Comparison of ENCODE assay signal across 1 cellular context in genomic region chr12:12356886-12357696, GRCh38.
TF ChIP-seq lines count a peak whose summit lies in the region.

Gene BORCS5 (plus strand): TSS chr12:12357078. CDS start chr12:12357452, 374 bp downstream.

TF ChIP-seq in HepG2, 621 proteins besides CTCF, POLR2A, EP300 and RAD21 (continued from another document and continues in another):
- no peak for TF ChIP-seq ZNF609 (CRISPR knock-in tag; IDR thresholded peaks at IDR 0.05; ENCODE audit: borderline replicate concordance)
- peak; percentile 97 for TF ChIP-seq UBTF (CRISPR knock-in tag; IDR thresholded peaks at IDR 0.05)
- TF ChIP-seq GATAD1 (CRISPR knock-in tag; IDR thresholded peaks at IDR 0.05), result peak; percentile 75; the same call in 1 of the 2 replicates
- no peak for TF ChIP-seq HMG20B (CRISPR knock-in tag; conservative IDR thresholded peaks at IDR 0.05)
- TF ChIP-seq KDM5B (CRISPR knock-in tag; IDR thresholded peaks at IDR 0.05; ENCODE audit: borderline replicate concordance), result peak; percentile 75; the same call in 1 of the 2 replicates
- TF ChIP-seq ZFX (CRISPR knock-in tag; IDR thresholded peaks at IDR 0.05; ENCODE audit: low read depth), result peak; percentile 77
- TF ChIP-seq RFXAP (CRISPR knock-in tag; IDR thresholded peaks at IDR 0.05; ENCODE audit: borderline replicate concordance), result no peak
- TF ChIP-seq ZNF616 (CRISPR knock-in tag; IDR thresholded peaks at IDR 0.05; ENCODE audit: low read depth), result 0 out of 2 replicates have a peak, but pooled peaks have one; percentile 59
- TF ChIP-seq ZSCAN9 (CRISPR knock-in tag; IDR thresholded peaks at IDR 0.05; ENCODE audit: borderline replicate concordance), result peak; percentile 75
- TF ChIP-seq ZFY (CRISPR knock-in tag; IDR thresholded peaks at IDR 0.05), result peak; percentile 79
- TF ChIP-seq MYNN (CRISPR knock-in tag; IDR thresholded peaks at IDR 0.05; ENCODE audit: low read depth), result peak; percentile 51; the same call in 1 of the 2 replicates
- TF ChIP-seq FOXP1 (IDR thresholded peaks at IDR 0.05), result no peak
- TF ChIP-seq FOXP1 (CRISPR knock-in tag; IDR thresholded peaks at IDR 0.05), result peak; percentile 39; the same call in 1 of the 2 replicates
- peak; percentile 54; the same call in 1 of the 2 replicates for TF ChIP-seq TFDP1 (CRISPR knock-in tag; IDR thresholded peaks at IDR 0.05; ENCODE audit: borderline replicate concordance)
- TF ChIP-seq CEBPB (IDR thresholded peaks at IDR 0.05; ENCODE audit: borderline replicate concordance, low read depth, low read length), result peak; percentile 60; the same call in 1 of the 2 replicates
- TF ChIP-seq, protein P1, sequence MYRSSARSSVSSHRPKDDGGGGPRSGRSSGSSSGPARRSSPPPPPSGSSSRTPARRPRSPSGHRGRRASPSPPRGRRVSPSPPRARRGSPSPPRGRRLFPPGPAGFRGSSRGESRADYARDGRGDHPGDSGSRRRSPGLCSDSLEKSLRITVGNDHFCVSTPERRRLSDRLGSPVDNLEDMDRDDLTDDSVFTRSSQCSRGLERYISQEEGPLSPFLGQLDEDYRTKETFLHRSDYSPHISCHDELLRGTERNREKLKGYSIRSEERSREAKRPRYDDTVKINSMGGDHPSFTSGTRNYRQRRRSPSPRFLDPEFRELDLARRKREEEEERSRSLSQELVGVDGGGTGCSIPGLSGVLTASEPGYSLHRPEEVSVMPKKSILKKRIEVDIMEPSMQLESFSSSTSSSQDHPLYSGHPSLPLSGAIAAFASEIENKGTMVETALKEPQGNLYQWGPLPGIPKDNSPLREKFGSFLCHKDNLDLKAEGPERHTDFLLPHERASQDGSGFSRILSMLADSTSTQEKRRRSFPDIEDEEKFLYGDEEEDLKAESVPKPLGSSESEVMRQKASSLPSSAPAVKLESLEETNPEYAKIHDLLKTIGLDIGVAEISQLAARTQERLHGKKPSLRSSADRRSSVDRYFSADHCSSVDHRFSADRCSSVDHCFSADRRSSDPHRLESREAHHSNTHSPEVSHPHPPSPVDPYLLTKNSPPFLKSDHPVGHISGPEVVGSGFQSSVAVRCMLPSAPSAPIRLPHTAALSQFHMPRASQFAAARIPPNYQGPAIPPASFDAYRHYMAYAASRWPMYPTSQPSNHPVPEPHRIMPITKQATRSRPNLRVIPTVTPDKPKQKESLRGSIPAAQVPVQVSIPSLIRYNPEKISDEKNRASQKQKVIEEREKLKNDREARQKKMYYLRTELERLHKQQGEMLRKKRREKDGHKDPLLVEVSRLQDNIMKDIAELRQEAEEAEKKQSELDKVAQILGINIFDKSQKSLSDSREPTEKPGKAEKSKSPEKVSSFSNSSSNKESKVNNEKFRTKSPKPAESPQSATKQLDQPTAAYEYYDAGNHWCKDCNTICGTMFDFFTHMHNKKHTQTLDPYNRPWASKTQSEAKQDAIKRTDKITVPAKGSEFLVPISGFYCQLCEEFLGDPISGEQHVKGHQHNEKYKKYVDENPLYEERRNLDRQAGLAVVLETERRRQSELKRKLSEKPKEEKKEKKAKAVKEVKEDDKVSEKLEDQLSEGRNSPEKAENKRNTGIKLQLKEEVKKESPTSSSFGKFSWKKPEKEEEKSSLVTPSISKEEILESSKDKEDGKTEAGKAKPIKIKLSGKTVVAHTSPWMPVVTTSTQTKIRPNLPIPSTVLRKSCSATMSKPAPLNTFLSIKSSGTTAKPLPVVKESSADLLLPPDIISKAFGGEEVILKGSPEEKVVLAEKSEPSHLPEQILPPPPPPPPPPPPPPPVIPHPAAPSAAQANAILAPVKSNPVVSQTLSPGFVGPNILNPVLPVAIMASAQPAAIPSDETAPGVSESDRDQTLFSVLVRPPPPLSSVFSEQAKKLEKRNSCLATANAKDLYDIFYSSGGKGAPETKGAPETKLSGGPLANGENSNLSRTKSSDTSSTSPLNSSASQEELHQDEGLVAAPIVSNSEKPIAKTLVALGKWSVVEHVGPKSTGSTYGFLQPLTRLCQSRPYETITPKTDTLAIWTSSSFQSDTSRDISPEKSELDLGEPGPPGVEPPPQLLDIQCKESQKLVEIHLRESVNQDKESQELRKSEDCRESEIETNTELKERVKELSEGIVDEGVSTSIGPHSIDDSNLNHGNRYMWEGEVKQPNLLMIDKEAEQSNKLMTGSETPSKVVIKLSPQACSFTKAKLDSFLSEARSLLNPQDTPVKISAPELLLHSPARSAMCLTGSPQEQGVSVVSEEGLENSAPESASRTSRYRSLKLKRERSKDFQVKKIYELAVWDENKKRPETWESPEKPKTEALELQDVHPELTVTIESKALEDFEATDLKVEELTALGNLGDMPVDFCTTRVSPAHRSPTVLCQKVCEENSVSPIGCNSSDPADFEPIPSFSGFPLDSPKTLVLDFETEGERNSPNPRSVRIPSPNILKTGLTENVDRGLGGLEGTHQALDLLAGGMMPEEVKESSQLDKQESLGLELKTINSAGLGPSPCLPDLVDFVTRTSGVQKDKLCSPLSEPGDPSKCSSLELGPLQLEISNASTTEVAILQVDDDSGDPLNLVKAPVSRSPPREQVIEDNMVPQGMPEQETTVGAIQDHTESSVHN (CRISPR knock-in tag; IDR thresholded peaks at IDR 0.05), result no peak; the same call in 1 of the 2 replicates
- TF ChIP-seq MTA1 (CRISPR knock-in tag; IDR thresholded peaks at IDR 0.05; ENCODE audit: borderline replicate concordance), result peak; percentile 50; the same call in 1 of the 2 replicates
- peak; percentile 77 for TF ChIP-seq ZNF430 (CRISPR knock-in tag; IDR thresholded peaks at IDR 0.05)
- TF ChIP-seq ZNF629 (CRISPR knock-in tag; conservative IDR thresholded peaks at IDR 0.05), result 0 out of 2 replicates have a peak, but pooled peaks have one; percentile 6
- peak; percentile 57; the same call in 1 of the 2 replicates for TF ChIP-seq NRL (CRISPR knock-in tag; IDR thresholded peaks at IDR 0.05; ENCODE audit: borderline replicate concordance)
- no peak for TF ChIP-seq ZNF30 (CRISPR knock-in tag; IDR thresholded peaks at IDR 0.05)
- no peak for TF ChIP-seq LCORL (IDR thresholded peaks at IDR 0.05)
- peak; percentile 44; the same call in 1 of the 2 replicates for TF ChIP-seq LCORL (CRISPR knock-in tag; IDR thresholded peaks at IDR 0.05)
- no peak for TF ChIP-seq ZNF33B (CRISPR knock-in tag; IDR thresholded peaks at IDR 0.05)
- TF ChIP-seq JDP2 (CRISPR knock-in tag; IDR thresholded peaks at IDR 0.05; ENCODE audit: borderline replicate concordance), result no peak
- peak; percentile 79; the same call in 1 of the 2 replicates for TF ChIP-seq ZSCAN21 (CRISPR knock-in tag; IDR thresholded peaks at IDR 0.05; ENCODE audit: borderline replicate concordance)
- TF ChIP-seq AKNA (CRISPR knock-in tag; IDR thresholded peaks at IDR 0.05; ENCODE audit: borderline replicate concordance), result no peak
- peak; percentile 89 for TF ChIP-seq POLR2AphosphoS5 (IDR thresholded peaks at IDR 0.05; ENCODE audit: low read depth, low read length)
- peak; percentile 91 for TF ChIP-seq KMT2A (CRISPR knock-in tag; IDR thresholded peaks at IDR 0.05)
- TF ChIP-seq, protein P2, sequence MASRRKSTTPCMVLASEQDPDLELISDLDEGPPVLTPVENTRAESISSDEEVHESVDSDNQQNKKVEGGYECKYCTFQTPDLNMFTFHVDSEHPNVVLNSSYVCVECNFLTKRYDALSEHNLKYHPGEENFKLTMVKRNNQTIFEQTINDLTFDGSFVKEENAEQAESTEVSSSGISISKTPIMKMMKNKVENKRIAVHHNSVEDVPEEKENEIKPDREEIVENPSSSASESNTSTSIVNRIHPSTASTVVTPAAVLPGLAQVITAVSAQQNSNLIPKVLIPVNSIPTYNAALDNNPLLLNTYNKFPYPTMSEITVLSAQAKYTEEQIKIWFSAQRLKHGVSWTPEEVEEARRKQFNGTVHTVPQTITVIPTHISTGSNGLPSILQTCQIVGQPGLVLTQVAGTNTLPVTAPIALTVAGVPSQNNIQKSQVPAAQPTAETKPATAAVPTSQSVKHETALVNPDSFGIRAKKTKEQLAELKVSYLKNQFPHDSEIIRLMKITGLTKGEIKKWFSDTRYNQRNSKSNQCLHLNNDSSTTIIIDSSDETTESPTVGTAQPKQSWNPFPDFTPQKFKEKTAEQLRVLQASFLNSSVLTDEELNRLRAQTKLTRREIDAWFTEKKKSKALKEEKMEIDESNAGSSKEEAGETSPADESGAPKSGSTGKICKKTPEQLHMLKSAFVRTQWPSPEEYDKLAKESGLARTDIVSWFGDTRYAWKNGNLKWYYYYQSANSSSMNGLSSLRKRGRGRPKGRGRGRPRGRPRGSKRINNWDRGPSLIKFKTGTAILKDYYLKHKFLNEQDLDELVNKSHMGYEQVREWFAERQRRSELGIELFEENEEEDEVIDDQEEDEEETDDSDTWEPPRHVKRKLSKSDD (CRISPR knock-in tag; IDR thresholded peaks at IDR 0.05; ENCODE audit: low read depth), result 0 out of 2 replicates have a peak, but pooled peaks have one; percentile 48
- TF ChIP-seq ZNF788 (CRISPR knock-in tag; IDR thresholded peaks at IDR 0.05; ENCODE audit: borderline replicate concordance), result peak; percentile 86
